ENCODE assay signal across 1 cellular context in the genomic region with DNA sequence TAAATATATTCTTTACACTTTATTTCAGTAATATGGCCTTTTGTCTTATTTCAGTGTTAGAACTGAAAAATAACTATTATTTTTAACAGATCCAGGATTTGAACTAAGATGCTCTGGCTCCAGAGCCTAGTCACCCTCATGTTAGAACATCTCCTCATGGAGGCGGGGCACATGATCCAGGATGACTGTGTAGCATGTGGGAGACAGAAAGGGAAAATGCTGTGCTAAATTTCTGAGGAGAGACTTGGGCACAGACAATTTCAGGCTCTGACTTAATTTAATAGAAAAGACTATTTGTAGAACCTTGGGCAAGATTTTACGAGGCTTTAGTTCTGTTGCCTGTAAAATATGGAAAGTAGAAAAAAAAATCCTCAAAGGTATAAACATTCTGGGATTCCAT.
TF ChIP-seq lines count a peak whose summit lies in the region.

No MANE protein-coding gene starts in this region.

TF ChIP-seq in endothelial cell of umbilical vein, 7 proteins besides CTCF, POLR2A, EP300 and RAD21 (continued from another document):
- TF ChIP-seq JUN (IDR thresholded peaks at IDR 0.05; ENCODE audit: borderline replicate concordance, insufficient read depth, insufficient read length, low read depth) (no peak), FOS (IDR thresholded peaks at IDR 0.05; ENCODE audit: borderline replicate concordance, insufficient read depth, low read length) (no peak)
